Comparison of ENCODE assay signal across 9 cellular contexts in the genomic region with DNA sequence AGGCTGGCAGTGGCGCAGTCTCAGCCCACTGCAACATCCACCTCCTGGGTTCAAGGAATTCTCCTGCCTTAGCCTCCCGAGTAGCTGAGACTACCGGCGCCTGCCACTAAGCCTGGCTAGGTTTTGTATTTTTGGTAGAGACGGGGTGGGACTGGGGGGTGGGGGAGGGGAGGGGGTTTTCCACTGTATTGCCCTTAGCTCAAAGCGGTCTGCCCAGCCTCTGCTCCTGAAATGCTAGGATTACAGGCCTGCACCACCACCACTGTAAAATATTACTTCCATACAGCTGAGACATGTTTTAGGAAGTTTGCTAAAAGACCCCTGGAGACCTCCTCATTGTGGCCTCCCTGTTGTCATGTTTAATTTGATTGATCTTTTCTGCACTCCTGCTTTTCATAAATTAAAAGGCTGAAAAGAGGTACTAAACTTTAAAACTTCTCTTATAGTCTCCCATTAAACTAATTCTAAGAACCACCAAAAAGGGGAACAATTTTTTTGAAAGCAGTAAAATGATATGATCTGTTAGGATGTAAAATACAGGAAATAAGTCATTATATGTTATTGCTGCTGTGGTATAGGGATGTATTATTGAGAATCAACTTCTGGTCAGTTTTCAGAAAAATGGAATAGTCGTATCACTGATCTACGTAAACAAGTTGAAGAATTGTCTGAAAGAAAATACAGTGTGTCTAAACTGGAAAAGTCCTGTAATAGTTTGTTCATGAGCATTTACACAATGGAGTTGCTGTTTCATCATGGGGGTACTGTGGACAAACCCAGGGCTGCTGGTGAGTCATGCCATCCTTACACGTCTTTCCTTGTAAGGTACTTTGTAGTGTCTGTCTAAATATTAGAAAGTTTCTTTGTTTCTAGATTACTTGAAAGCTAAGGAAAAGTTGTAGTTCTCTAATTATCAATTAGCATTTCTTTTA.
DNase-seq lines count a peak whose midpoint lies in the region; ATAC-seq and TF ChIP-seq lines count a peak whose summit lies in the region.
"Had no signal": no experiment of that assay in that cellular context is flagged by ENCODE, and none has a peak within 500 bp of the region (broad histone marks: within the 10 kb centered on the region; RNA-seq: fewer than 3 reads in every experiment).

No MANE protein-coding gene starts in this region.

- H3K4me1 ChIP-seq in tibial nerve = peaks cover 0 to 29% (median 12%) of the 10 kb centered on the region in 4 donors
- H3K4me1 ChIP-seq in stomach = peaks cover 7 to 29% (median 19%) of the 10 kb centered on the region in 4 donors

- H3K27ac Mint-ChIP-seq in activated naive CD4-positive, alpha-beta T cell treated with anti-CD3 and anti-CD28 coated beads, Interleukin-2, amount 50 U/mL, for 72 hours = peak overlapping the region; percentile 65 to 72
- peak overlapping the region; percentile 43 for H3K27ac Mint-ChIP-seq in T-helper 17 cell

- no peak for DNase-seq in activated naive CD4-positive, alpha-beta T cell treated with anti-CD3 and anti-CD28 coated beads, Interleukin-2, amount 50 U/mL, for 72 hours (ENCODE audit: low spot score in 2 of 2)
- no peak for DNase-seq in activated naive CD4-positive, alpha-beta T cell treated with Interleukin-2 at 50 U/mL for 16 hours
- DNase-seq in T-helper 17 cell (no peak), glomerular endothelial cell (ENCODE audit: extremely low read depth, low read depth, low spot score) (peak; percentile 25), tibial nerve (ENCODE audit: low spot score in 2 of 2) (no peak), NCI-H774 (lab: John Stamatoyannopoulos, UW) (no peak), stomach (no peak)
- DNase-seq: left colon had no signal

- H3K4me3 Mint-ChIP-seq in T-helper 17 cell = no peak overlapping the region

- peaks cover 10% of the 10 kb centered on the region for H3K4me1 Mint-ChIP-seq in T-helper 17 cell

- H3K9me3 Mint-ChIP-seq in activated naive CD4-positive, alpha-beta T cell treated with anti-CD3 and anti-CD28 coated beads, Interleukin-2, amount 50 U/mL, for 72 hours = no peaks in the 10 kb centered on the region

- H3K9me3 ChIP-seq in T-helper 17 cell (ENCODE audit: control insufficient read depth, low read length, poor library complexity, severe bottlenecking) (no peaks in the 10 kb centered on the region), tibial nerve (no peaks in the 10 kb centered on the region), stomach (no peaks in the 10 kb centered on the region)

- ATAC-seq in activated naive CD4-positive, alpha-beta T cell treated with anti-CD3 and anti-CD28 coated beads, Interleukin-2, amount 50 U/mL, for 72 hours = no peak
- no peak for ATAC-seq in T-helper 17 cell
- no peak for ATAC-seq in GM19324 (IDR thresholded peaks at IDR 0.05; ENCODE audit: low FRiP score, unreplicated experiment)
- ATAC-seq: left colon had no signal

- intact Hi-C loops in stomach (cut with DNase I; ENCODE audit: low total_unique reads) = no loop called here

- 51 to 52% methylated on average over 9 of the region's 9 CpGs for WGBS in tibial nerve, 2 donors
- 62 to 78% (median 72%) methylated on average over 9 of the region's 9 CpGs for WGBS in stomach, 5 donors

- H3K4me3 ChIP-seq in tibial nerve = no peak overlapping the region
- no peak overlapping the region for H3K4me3 ChIP-seq in stomach

- peak overlapping the region in 3 of 4 donors; percentile 11 to 87 (median 73) for H3K27ac ChIP-seq in tibial nerve
- peak overlapping the region in 2 of 5 donors; percentile 8 to 22 for H3K27ac ChIP-seq in stomach

- H3K27me3 Mint-ChIP-seq in T-helper 17 cell = no peaks in the 10 kb centered on the region

- TF ChIP-seq EP300 in tibial nerve (IDR thresholded peaks at IDR 0.05) (no peak), stomach (IDR thresholded peaks at IDR 0.05) (no peak)

- TF ChIP-seq POLR2A in tibial nerve (IDR thresholded peaks at IDR 0.05) = no peak
- TF ChIP-seq POLR2A in stomach (IDR thresholded peaks at IDR 0.05) = no peak

- H3K36me3 ChIP-seq in tibial nerve = no peaks in the 10 kb centered on the region
- H3K36me3 ChIP-seq in stomach = peaks cover 0 to 5% (median 0%) of the 10 kb centered on the region in 4 donors

- H3K36me3 Mint-ChIP-seq in activated naive CD4-positive, alpha-beta T cell treated with anti-CD3 and anti-CD28 coated beads, Interleukin-2, amount 50 U/mL, for 72 hours = peaks cover 0 to 8% of the 10 kb centered on the region in 2 donors
- no peaks in the 10 kb centered on the region for H3K36me3 Mint-ChIP-seq in T-helper 17 cell (ENCODE audit: low read depth)

- TF ChIP-seq CTCF in tibial nerve (IDR thresholded peaks at IDR 0.05) (no peak), stomach (IDR thresholded peaks at IDR 0.05) (no peak)

- H3K27me3 ChIP-seq in tibial nerve (peaks cover 0 to 2% of the 10 kb centered on the region in 2 donors), stomach (no peaks in the 10 kb centered on the region)
